Comparison of ENCODE assay signal across 8 cellular contexts in the genomic region with DNA sequence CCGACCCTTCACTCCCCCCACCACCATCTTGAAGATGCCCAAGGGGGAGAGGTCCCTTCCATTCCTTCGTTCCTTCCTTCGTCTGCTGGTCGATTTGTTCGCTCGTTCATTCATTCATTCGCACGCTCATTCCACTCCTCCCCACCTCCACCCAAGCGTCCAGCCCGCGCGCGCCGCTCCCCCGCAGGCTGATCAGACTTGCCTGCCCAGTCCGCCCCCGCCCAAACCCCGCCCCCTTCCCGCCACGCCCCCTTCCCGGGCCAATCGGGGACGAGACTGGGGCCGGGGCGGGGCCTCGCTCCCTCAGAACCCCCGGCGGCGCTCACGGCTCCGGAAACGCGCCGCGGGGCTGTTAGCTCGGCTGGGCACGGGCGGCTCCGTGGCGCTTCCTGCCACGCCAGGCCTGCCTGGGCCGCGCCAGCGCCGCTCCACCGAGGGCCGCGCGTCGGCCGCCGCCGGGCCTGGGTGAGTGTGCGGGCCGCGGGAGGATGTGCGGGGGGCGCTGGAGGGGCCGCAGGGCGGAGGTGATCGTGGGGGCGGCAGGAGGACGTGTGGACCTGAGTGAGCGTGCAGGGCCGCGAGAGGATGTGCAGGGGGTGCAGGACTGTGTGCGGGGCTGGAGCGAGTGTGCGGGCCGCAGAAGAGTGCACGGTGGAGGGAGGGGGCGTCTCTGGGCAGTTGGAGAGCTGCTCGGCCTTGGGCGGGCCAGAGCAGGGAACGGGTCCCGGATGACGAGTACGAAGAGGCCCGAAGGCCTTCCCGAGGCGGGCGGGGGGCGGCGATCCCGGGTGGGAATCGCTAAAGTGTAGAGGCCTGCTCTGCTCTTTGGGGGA. TPM values are rescaled to one million over a fixed set of nuclear protein-coding genes. Genes with fewer than 3 reads are reported as not detected.
DNase-seq lines count a peak whose midpoint lies in the region; ATAC-seq and TF ChIP-seq lines count a peak whose summit lies in the region.

A gene with protein sequence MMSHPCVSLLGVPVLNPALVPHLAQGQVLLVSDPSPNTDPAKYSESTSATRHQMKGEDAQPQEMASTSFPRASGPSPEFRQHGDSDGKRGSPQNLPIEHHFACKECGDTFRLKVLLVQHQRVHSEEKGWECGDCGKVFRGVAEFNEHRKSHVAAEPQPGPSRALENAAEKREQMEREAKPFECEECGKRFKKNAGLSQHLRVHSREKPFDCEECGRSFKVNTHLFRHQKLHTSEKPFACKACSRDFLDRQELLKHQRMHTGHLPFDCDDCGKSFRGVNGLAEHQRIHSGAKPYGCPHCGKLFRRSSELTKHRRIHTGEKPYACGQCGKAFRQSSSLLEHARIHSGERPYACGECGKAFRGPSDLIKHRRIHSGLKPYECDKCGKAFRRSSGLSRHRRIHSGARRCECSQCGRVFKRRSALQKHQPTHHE (plus strand): TSS at position 333 of the 833 bp plus-strand sequence. CDS start 2,527 bp downstream, outside the sequence.

- peaks cover 47% of the 10 kb centered on the region for H3K4me1 ChIP-seq in DND-41 (ENCODE audit: insufficient read depth, low read length)

- ATAC-seq in DND-41 (ENCODE audit: insufficient read depth, low read depth) (peak; percentile 96), GM21723 (IDR thresholded peaks at IDR 0.05; ENCODE audit: unreplicated experiment) (peak; percentile 83)

- H3K4me2 ChIP-seq in DND-41 (ENCODE audit: insufficient read depth, low read length) = peak within 1 kb of the TSS; percentile 93

- no peaks in the 10 kb centered on the region for H3K27me3 ChIP-seq in DND-41 (ENCODE audit: insufficient read depth, low read length, poor library complexity)

- intact Hi-C loops in activated T-helper 2 cell treated with anti-CD3 and anti-CD28 coated beads, Interferon-gamma antibody, Interleukin-2, Interleukin-4, amounts not matched to agents 10 μg/mL and 5 μg/mL and 100 μg/mL, durations not matched to agents 14 hours and 24 hours and 36 hours (cut with micrococcal nuclease) = no loop called here

- H3K79me2 ChIP-seq in DND-41 (ENCODE audit: insufficient read depth, low read length) = peaks cover 45% of the 10 kb centered on the region

- H4K20me1 ChIP-seq in DND-41 (ENCODE audit: insufficient read depth, low read length) = 0 out of 2 replicates have a peak, but pooled peaks cover 4% of the 10 kb centered on the region

- peak within 1 kb of the TSS; percentile 85 for H2AFZ ChIP-seq in DND-41 (ENCODE audit: low read depth, low read length)

- H3K27ac Mint-ChIP-seq in activated T-helper 2 cell treated with anti-CD3 and anti-CD28 coated beads, Interferon-gamma antibody, Interleukin-2, Interleukin-4, amounts not matched to agents 10 μg/mL and 5 μg/mL and 100 μg/mL, durations not matched to agents 14 hours and 24 hours and 36 hours = peak within 1 kb of the TSS; percentile 71
- H3K27ac Mint-ChIP-seq in nephron progenitor cell = no peak within 1 kb of the TSS

- peaks cover 27% of the 10 kb centered on the region for H3K36me3 ChIP-seq in DND-41 (ENCODE audit: insufficient read depth, low read length)

- peaks cover 36% of the 10 kb centered on the region for H3K4me1 Mint-ChIP-seq in activated T-helper 2 cell treated with anti-CD3 and anti-CD28 coated beads, Interferon-gamma antibody, Interleukin-2, Interleukin-4, amounts not matched to agents 10 μg/mL and 5 μg/mL and 100 μg/mL, durations not matched to agents 14 hours and 24 hours and 36 hours (ENCODE audit: low read depth)
- peaks cover 22% of the 10 kb centered on the region for H3K4me1 Mint-ChIP-seq in nephron progenitor cell

- peak within 1 kb of the TSS; percentile 73 for H3K27ac ChIP-seq in DND-41 (ENCODE audit: low read length)

- DNase-seq in DND-41 (peak; percentile 82), KG1 (lab: John Stamatoyannopoulos, UW) (peak; percentile 13), RPMI8226 (peak; percentile 90), fibroblast of pulmonary artery (ENCODE audit: low read depth) (peak; percentile 70), nephron progenitor cell (peak; percentile 83)
- peak; percentile 77 for DNase-seq in activated T-helper 2 cell treated with anti-CD3 and anti-CD28 coated beads, Interferon-gamma antibody, Interleukin-2, Interleukin-4, amounts not matched to agents 10 μg/mL and 5 μg/mL and 100 μg/mL, durations not matched to agents 14 hours and 24 hours and 36 hours (ENCODE audit: low spot score)
- DNase-seq in stimulated activated naive CD4-positive, alpha-beta T cell treated with Interleukin-2 at 50 U/mL for 16 hours (lab: John Stamatoyannopoulos, UW) = peak; percentile 77

- H3K9me3 ChIP-seq in DND-41 (ENCODE audit: insufficient read depth, low read length, severe bottlenecking) = no peaks in the 10 kb centered on the region

- H3K4me3 Mint-ChIP-seq in activated T-helper 2 cell treated with anti-CD3 and anti-CD28 coated beads, Interferon-gamma antibody, Interleukin-2, Interleukin-4, amounts not matched to agents 10 μg/mL and 5 μg/mL and 100 μg/mL, durations not matched to agents 14 hours and 24 hours and 36 hours (ENCODE audit: low read depth) = peak within 1 kb of the TSS; percentile 86
- H3K4me3 Mint-ChIP-seq in nephron progenitor cell = peak within 1 kb of the TSS; percentile 85

- H3K27me3 Mint-ChIP-seq in activated T-helper 2 cell treated with anti-CD3 and anti-CD28 coated beads, Interferon-gamma antibody, Interleukin-2, Interleukin-4, amounts not matched to agents 10 μg/mL and 5 μg/mL and 100 μg/mL, durations not matched to agents 14 hours and 24 hours and 36 hours (ENCODE audit: low read depth) = peaks cover 8% of the 10 kb centered on the region
- H3K27me3 Mint-ChIP-seq in nephron progenitor cell (ENCODE audit: low read depth, poor library complexity) = peaks cover 17% of the 10 kb centered on the region

- peak within 1 kb of the TSS; percentile 91 for H3K9ac ChIP-seq in DND-41 (ENCODE audit: low read depth, low read length)

- peaks cover 31% of the 10 kb centered on the region for H3K36me3 Mint-ChIP-seq in activated T-helper 2 cell treated with anti-CD3 and anti-CD28 coated beads, Interferon-gamma antibody, Interleukin-2, Interleukin-4, amounts not matched to agents 10 μg/mL and 5 μg/mL and 100 μg/mL, durations not matched to agents 14 hours and 24 hours and 36 hours (ENCODE audit: low read depth)
- peaks cover 15% of the 10 kb centered on the region for H3K36me3 Mint-ChIP-seq in nephron progenitor cell (ENCODE audit: low read depth)

- no peaks in the 10 kb centered on the region for H3K9me3 Mint-ChIP-seq in activated T-helper 2 cell treated with anti-CD3 and anti-CD28 coated beads, Interferon-gamma antibody, Interleukin-2, Interleukin-4, amounts not matched to agents 10 μg/mL and 5 μg/mL and 100 μg/mL, durations not matched to agents 14 hours and 24 hours and 36 hours
- H3K9me3 Mint-ChIP-seq in nephron progenitor cell = peaks cover 60% of the 10 kb centered on the region

- H3K4me3 ChIP-seq in DND-41 (ENCODE audit: low read depth in 1 of 2, low read length in 2 of 2) = peak within 1 kb of the TSS; percentile 65 to 78; a peak in 3 of 4 replicates
- H3K4me3 ChIP-seq in fibroblast of pulmonary artery (replicated peaks; ENCODE audit: low read depth, low read length) = peak within 1 kb of the TSS; percentile 70

- TF ChIP-seq CTCF in DND-41 (IDR thresholded peaks at IDR 0.05; ENCODE audit: borderline replicate concordance, extremely low read depth, low read length, poor library complexity, severe bottlenecking) = no peak
- TF ChIP-seq CTCF in fibroblast of pulmonary artery (IDR thresholded peaks at IDR 0.05; ENCODE audit: low read length, missing control alignments) = no peak
- no peak for TF ChIP-seq CTCF in nephron progenitor cell (IDR thresholded peaks at IDR 0.05)

RNA-seq across cellular contexts. Expression of the gene that starts here (rescaled TPM):
- 17.1 and 17.2 TPM in 2 replicates for total RNA-seq in activated T-helper 2 cell treated with anti-CD3 and anti-CD28 coated beads, Interferon-gamma antibody, Interleukin-2, Interleukin-4, amounts not matched to agents 10 μg/mL and 5 μg/mL and 100 μg/mL, durations not matched to agents 14 hours and 24 hours and 36 hours

Comparison
In these comparisons a context has a peak if more than half of its experiments do, and no peak if none do; other contexts are left out.
1. Peak in every context shown above with its lines: DNase-seq, ATAC-seq, H3K4me3 ChIP-seq and H3K27ac ChIP-seq.
2. DNase-seq: peak in every context shown above with its lines; median percentile 90 in RPMI8226; 83 in nephron progenitor cell; 82 in DND-41; 77 in activated T-helper 2 cell treated with anti-CD3 and anti-CD28 coated beads, Interferon-gamma antibody, Interleukin-2, Interleukin-4, amounts not matched to agents 10 μg/mL and 5 μg/mL and 100 μg/mL, durations not matched to agents 14 hours and 24 hours and 36 hours; 77 in stimulated activated naive CD4-positive, alpha-beta T cell treated with Interleukin-2 at 50 U/mL for 16 hours; 70 in fibroblast of pulmonary artery; 13 in KG1.